In the genomic region with DNA sequence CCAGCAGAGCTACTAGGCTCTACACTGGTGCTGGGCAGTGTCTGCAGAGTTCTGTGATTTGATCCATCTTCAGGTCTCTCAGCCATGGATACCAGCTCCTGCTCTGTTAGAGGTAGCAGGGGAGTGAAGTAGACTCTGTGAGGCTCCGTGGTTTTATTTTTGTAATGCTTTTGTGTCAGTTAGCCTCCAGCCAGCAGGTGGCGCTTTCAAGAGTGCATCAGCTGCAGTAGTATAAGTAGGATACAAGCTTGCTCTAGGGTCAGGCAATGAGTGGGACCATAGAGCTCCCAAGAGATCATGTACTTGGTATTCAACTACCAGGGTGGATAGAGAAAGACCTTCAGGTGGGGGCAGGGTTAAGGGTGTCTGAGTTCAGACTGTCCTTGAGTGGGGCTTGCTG, we compare ENCODE assay signal across 13 cellular contexts.
DNase-seq lines count a peak whose midpoint lies in the region; ATAC-seq and TF ChIP-seq lines count a peak whose summit lies in the region.
"Had no signal": no experiment of that assay in that cellular context is flagged by ENCODE, and none has a peak within 500 bp of the region (broad histone marks: within the 10 kb centered on the region; RNA-seq: fewer than 3 reads in every experiment).

No MANE protein-coding gene starts in this region.

- peaks cover 2% of the 10 kb centered on the region for H3K27me3 Mint-ChIP-seq in activated naive CD4-positive, alpha-beta T cell treated with anti-CD3 and anti-CD28 coated beads for 36 hours (ENCODE audit: low read depth)
- H3K27me3 Mint-ChIP-seq in endothelial cell (ENCODE audit: unreplicated experiment): no peaks in the 10 kb centered on the region
- no peaks in the 10 kb centered on the region for H3K27me3 Mint-ChIP-seq in type B pancreatic cell
- H3K27me3 Mint-ChIP-seq: dendritic cell treated with granulocyte-macrophage colony-stimulating factor and Interleukin-4, amounts not matched to agents 40 ng/mL and 50 ng/mL, for 4 days had no signal

- no peaks in the 10 kb centered on the region for H3K36me3 Mint-ChIP-seq in activated naive CD4-positive, alpha-beta T cell treated with anti-CD3 and anti-CD28 coated beads for 36 hours (ENCODE audit: low read depth)
- H3K36me3 Mint-ChIP-seq in endothelial cell (ENCODE audit: low read depth, unreplicated experiment) (no peaks in the 10 kb centered on the region), type B pancreatic cell (no peaks in the 10 kb centered on the region)

- no peak overlapping the region for H3K4me3 Mint-ChIP-seq in activated naive CD4-positive, alpha-beta T cell treated with anti-CD3 and anti-CD28 coated beads for 36 hours
- H3K4me3 Mint-ChIP-seq in endothelial cell (ENCODE audit: unreplicated experiment) (no peak overlapping the region), type B pancreatic cell (no peak overlapping the region)
- H3K4me3 Mint-ChIP-seq: dendritic cell treated with granulocyte-macrophage colony-stimulating factor and Interleukin-4, amounts not matched to agents 40 ng/mL and 50 ng/mL, for 4 days had no signal

- H3K9me3 Mint-ChIP-seq in activated naive CD4-positive, alpha-beta T cell treated with anti-CD3 and anti-CD28 coated beads for 36 hours: peaks cover 10% of the 10 kb centered on the region
- H3K9me3 Mint-ChIP-seq in endothelial cell (ENCODE audit: unreplicated experiment): no peaks in the 10 kb centered on the region
- no peaks in the 10 kb centered on the region for H3K9me3 Mint-ChIP-seq in type B pancreatic cell
- H3K9me3 Mint-ChIP-seq: dendritic cell treated with granulocyte-macrophage colony-stimulating factor and Interleukin-4, amounts not matched to agents 40 ng/mL and 50 ng/mL, for 4 days had no signal

- H3K4me1 Mint-ChIP-seq in activated naive CD4-positive, alpha-beta T cell treated with anti-CD3 and anti-CD28 coated beads for 36 hours (ENCODE audit: low read depth): no peaks in the 10 kb centered on the region
- H3K4me1 Mint-ChIP-seq in endothelial cell (ENCODE audit: unreplicated experiment): no peaks in the 10 kb centered on the region
- no peaks in the 10 kb centered on the region for H3K4me1 Mint-ChIP-seq in type B pancreatic cell (ENCODE audit: unreplicated experiment)

- ATAC-seq in HG03439 (IDR thresholded peaks at IDR 0.05; ENCODE audit: unreplicated experiment): no peak
- no peak for ATAC-seq in omental fat pad (ENCODE audit: low FRiP score)
- ATAC-seq: right cardiac atrium had no signal

- CTCF ChIA-PET in activated naive CD4-positive, alpha-beta T cell treated with anti-CD3 and anti-CD28 coated beads for 36 hours (lab: Charles Lee): interaction anchor here (0.7 kb wide), 1 partner anchor 1079 kb away, joined by 3 read pairs; no protein-coding TSS in a partner anchor

- H3K27ac Mint-ChIP-seq in activated naive CD4-positive, alpha-beta T cell treated with anti-CD3 and anti-CD28 coated beads for 36 hours: no peak overlapping the region
- H3K27ac Mint-ChIP-seq in endothelial cell (ENCODE audit: unreplicated experiment): no peak overlapping the region
- no peak overlapping the region for H3K27ac Mint-ChIP-seq in type B pancreatic cell
- H3K27ac Mint-ChIP-seq: dendritic cell treated with granulocyte-macrophage colony-stimulating factor and Interleukin-4, amounts not matched to agents 40 ng/mL and 50 ng/mL, for 4 days had no signal

- peak; percentile 31 for DNase-seq in activated naive CD4-positive, alpha-beta T cell treated with anti-CD3 and anti-CD28 coated beads for 36 hours
- no peak for DNase-seq in activated naive CD4-positive, alpha-beta T cell treated with anti-CD3 and anti-CD28 coated beads, Interleukin-2, amount 50 U/mL, for 16 hours
- DNase-seq in NB4 (ENCODE audit: low read depth): peak; percentile 34
- peak; percentile 6 for DNase-seq in endothelial cell (ENCODE audit: low spot score)
- DNase-seq in type B pancreatic cell (ENCODE audit: extremely low spot score, unreplicated experiment): no peak
- no peak for DNase-seq in NCI-H1417 treated with DMSO at 0.1 percent for 48 hours (lab: John Stamatoyannopoulos, UW)
- DNase-seq in omental fat pad (ENCODE audit: low spot score): no peak
- DNase-seq: NCI-H524 had no signal

- peak; percentile 50 for TF ChIP-seq CTCF in NB4 (IDR thresholded peaks at IDR 0.05; ENCODE audit: low read depth, low read length)
- peak; percentile 50 for TF ChIP-seq CTCF in endothelial cell (IDR thresholded peaks at IDR 0.05; ENCODE audit: unreplicated experiment)
- TF ChIP-seq CTCF in type B pancreatic cell (conservative IDR thresholded peaks at IDR 0.05): peak; percentile 46
- no peak for TF ChIP-seq CTCF in omental fat pad (IDR thresholded peaks at IDR 0.05)

- TF ChIP-seq POLR2A in NB4 (IDR thresholded peaks at IDR 0.05; ENCODE audit: extremely low read depth, insufficient read length): no peak

- intact Hi-C loops in activated naive CD4-positive, alpha-beta T cell treated with anti-CD3 and anti-CD28 coated beads for 36 hours (cut with micrococcal nuclease): loop anchor here (1.0 kb wide), 2 partner anchors 776 to 822 kb away; no protein-coding TSS in a partner anchor

- no peak overlapping the region for H3K4me3 ChIP-seq in NB4 (ENCODE audit: low read depth, low read length)
- H3K4me3 ChIP-seq: BLaER1, suprapubic skin had no signal

Comparison
In these comparisons a context has a peak if more than half of its experiments do, and no peak if none do; other contexts are left out.
1. DNase-seq: peak in activated naive CD4-positive, alpha-beta T cell treated with anti-CD3 and anti-CD28 coated beads for 36 hours (single experiment), NB4 (single experiment) and endothelial cell (single experiment); none in activated naive CD4-positive, alpha-beta T cell treated with anti-CD3 and anti-CD28 coated beads, Interleukin-2, amount 50 U/mL, for 16 hours (single experiment), type B pancreatic cell (single experiment), NCI-H1417 treated with DMSO at 0.1 percent for 48 hours (single experiment) and omental fat pad (single experiment).
2. CTCF ChIP-seq: peak in NB4 (single experiment), endothelial cell (single experiment) and type B pancreatic cell (single experiment); none in omental fat pad (0 of 3).